Comparison of ENCODE assay signal across 14 cellular contexts in the genomic region with DNA sequence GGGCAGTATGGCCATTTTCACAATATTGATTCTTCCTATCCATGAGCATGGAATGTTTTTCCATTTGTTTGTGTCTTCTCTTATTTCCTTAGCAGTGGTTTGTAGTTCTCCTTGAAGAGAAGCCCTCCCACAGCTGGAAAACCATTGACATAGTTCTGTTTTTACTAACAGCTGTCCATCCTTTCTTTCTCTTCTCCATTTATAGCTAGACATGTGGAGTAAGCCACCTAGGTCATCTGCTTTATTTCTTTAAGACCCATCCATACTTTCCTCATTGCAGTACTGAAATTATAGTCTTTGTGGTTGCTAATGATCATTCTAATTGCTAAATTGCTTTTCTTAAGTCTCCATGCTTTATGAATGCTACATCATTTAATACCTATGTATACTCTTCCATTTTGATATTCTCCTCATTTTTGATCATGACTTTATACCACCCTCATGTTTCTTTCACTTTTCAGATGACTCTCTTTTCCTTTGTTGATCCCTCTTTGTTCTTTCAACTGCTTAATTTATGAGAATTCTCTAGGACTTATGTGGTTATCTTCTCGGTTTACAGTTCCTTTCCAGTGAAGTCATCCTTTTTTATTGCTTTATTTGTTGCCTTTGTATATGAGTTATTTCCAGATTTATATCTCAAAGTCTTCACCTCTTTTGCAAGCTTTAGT.
DNase-seq lines count a peak whose midpoint lies in the region; FAIRE-seq and TF ChIP-seq lines count a peak whose summit lies in the region.
"Had no signal": no experiment of that assay in that cellular context is flagged by ENCODE, and none has a peak within 500 bp of the region (broad histone marks: within the 10 kb centered on the region; RNA-seq: fewer than 3 reads in every experiment).

No MANE protein-coding gene starts in this region.

- intact Hi-C loops in kidney (cut with DNase I), result no loop called here

- POLR2A ChIA-PET in AG04449 (lab: Yijun Ruan, JAX), result no interaction called here

- CTCF ChIA-PET in AG04449 (lab: Yijun Ruan, JAX), result interaction anchor here (1.2 to 1.6 kb wide), 2 partner anchors 10 to 29 kb away, joined by 5 read pairs; no protein-coding TSS in a partner anchor

- H3K36me3 ChIP-seq in kidney (ENCODE audit: control insufficient read depth in 1 of 2, insufficient read depth in 2 of 2, low read length in 2 of 2), result no peaks in the 10 kb centered on the region

- TF ChIP-seq CTCF in AG04449 (IDR thresholded peaks at IDR 0.05; ENCODE audit: insufficient read depth, low read length, missing control alignments) (no peak), VCaP (conservative IDR thresholded peaks at IDR 0.05) (no peak), kidney (IDR thresholded peaks at IDR 0.05; ENCODE audit: borderline replicate concordance, extremely low read depth, insufficient read depth) (no peak), coronary artery (IDR thresholded peaks at IDR 0.05) (no peak)

- H3K27ac ChIP-seq in VCaP (peak overlapping the region; percentile 53), kidney (ENCODE audit: low read depth in 2 of 2, low read length in 2 of 2) (no peak overlapping the region), coronary artery (no peak overlapping the region)
- H3K27ac ChIP-seq: cardiac muscle cell, vagina had no signal

- peak; percentile 29 for DNase-seq in AG04449 (ENCODE audit: low read depth, low spot score)
- peak; percentile 48 for DNase-seq in H4 (ENCODE audit: low spot score)
- DNase-seq in kidney, result no peak
- no peak for DNase-seq in NCI-H2029 treated with DMSO at 0.1 percent for 48 hours (lab: John Stamatoyannopoulos, UW)
- no peak for DNase-seq in inferior parietal cortex (ENCODE audit: extremely low spot score)
- DNase-seq in coronary artery (ENCODE audit: low spot score), result no peak
- DNase-seq in NCI-H526 treated with DMSO at 0.1 percent for 48 hours (lab: John Stamatoyannopoulos, UW), result no peak
- DNase-seq: activated CD4-positive, CD25-positive, alpha-beta regulatory T cell; DMS79 treated with DMSO at 0.1 percent for 48 hours; hippocampal formation; NCI-H748 treated with DMSO at 0.1 percent for 48 hours had no signal

- no peak overlapping the region for H3K9ac ChIP-seq in kidney (ENCODE audit: low read length in 2 of 2)

- H3K4me3 ChIP-seq in AG04449 (ENCODE audit: low read depth, low read length) (no peak overlapping the region), kidney (ENCODE audit: low read length in 2 of 2) (no peak overlapping the region), coronary artery (no peak overlapping the region)
- H3K4me3 ChIP-seq: cardiac muscle cell, vagina had no signal

- H3K4me1 ChIP-seq in kidney (ENCODE audit: control insufficient read depth in 1 of 2, insufficient read depth in 1 of 2, low read depth in 1 of 2, low read length in 2 of 2), result no peaks in the 10 kb centered on the region

- peak; percentile 32 for FAIRE-seq in kidney (lab: Jason Lieb, UNC)

- H3K9me3 ChIP-seq in kidney (ENCODE audit: control insufficient read depth in 1 of 2, low read length in 2 of 2), result no peaks in the 10 kb centered on the region
- H3K9me3 ChIP-seq: vagina had no signal

Comparison
In these comparisons a context has a peak if more than half of its experiments do, and no peak if none do; other contexts are left out.
1. DNase-seq: peak in AG04449 (single experiment) and H4 (single experiment); none in kidney (single experiment), NCI-H2029 treated with DMSO at 0.1 percent for 48 hours (single experiment), inferior parietal cortex (single experiment), coronary artery (single experiment) and NCI-H526 treated with DMSO at 0.1 percent for 48 hours (single experiment).